Comparison of ENCODE assay signal across 8 cellular contexts in the genomic region with DNA sequence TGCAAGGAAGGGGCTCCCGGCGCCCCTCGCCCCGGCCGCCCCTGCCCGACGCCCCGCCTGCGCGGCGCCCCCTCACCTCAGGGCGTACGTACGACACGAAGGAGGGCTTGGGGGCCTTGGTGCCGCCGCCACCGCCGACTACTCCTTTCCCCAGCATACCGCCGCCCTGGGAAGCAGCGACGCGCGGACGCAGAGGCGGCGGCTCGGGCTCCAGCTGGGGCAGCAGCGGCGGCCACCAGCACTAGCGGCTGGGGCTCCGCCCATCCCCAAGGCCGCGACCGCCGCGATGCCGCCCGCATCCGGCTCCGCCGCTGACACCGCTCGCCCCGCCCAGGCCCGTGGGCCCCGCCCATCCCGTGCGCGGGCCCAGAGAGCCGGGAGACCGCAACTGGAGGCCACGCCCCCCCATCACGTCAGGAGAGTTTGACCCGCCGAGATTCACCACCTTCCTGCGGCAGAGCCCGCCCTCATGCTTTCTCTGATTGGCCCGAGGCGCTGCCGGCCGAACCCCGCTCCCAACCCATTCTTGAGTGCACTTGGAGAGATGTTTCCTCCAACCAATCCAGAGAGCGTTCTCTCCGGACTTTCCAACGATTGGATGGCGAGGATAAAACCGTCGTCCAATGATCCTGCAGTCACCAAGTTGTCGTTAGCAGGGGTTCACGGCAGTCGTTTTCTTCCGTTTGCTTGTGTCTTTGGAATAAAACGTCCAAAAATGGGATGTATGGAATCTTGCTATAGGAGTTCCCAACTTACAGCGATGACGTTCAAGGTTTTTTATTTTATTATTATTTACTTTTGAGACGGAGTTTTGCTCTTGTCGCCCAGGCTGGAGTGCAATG. TPM values are rescaled to one million over a fixed set of nuclear protein-coding genes. Genes with fewer than 3 reads are reported as not detected.
A peak's percentile ranks its signal among the peaks of the same experiment; 100 is the strongest.
DNase-seq lines count a peak whose midpoint lies in the region; ATAC-seq, FAIRE-seq and TF ChIP-seq lines count a peak whose summit lies in the region.

A gene with protein sequence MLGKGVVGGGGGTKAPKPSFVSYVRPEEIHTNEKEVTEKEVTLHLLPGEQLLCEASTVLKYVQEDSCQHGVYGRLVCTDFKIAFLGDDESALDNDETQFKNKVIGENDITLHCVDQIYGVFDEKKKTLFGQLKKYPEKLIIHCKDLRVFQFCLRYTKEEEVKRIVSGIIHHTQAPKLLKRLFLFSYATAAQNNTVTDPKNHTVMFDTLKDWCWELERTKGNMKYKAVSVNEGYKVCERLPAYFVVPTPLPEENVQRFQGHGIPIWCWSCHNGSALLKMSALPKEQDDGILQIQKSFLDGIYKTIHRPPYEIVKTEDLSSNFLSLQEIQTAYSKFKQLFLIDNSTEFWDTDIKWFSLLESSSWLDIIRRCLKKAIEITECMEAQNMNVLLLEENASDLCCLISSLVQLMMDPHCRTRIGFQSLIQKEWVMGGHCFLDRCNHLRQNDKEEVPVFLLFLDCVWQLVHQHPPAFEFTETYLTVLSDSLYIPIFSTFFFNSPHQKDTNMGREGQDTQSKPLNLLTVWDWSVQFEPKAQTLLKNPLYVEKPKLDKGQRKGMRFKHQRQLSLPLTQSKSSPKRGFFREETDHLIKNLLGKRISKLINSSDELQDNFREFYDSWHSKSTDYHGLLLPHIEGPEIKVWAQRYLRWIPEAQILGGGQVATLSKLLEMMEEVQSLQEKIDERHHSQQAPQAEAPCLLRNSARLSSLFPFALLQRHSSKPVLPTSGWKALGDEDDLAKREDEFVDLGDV (minus strand): TSS at position 258 of the 842 bp plus-strand sequence. CDS start 101 bp downstream, at position 157.

- no peaks in the 10 kb centered on the region for H3K27me3 ChIP-seq in BE2C

- H3K4me3 ChIP-seq in BE2C (ENCODE audit: low read depth, low read length), result peak within 1 kb of the TSS; percentile 71

- peak; percentile 93 for ATAC-seq in HG03460 (IDR thresholded peaks at IDR 0.05; ENCODE audit: unreplicated experiment)

- DNase-seq in BE2C, result peak; percentile 100
- DNase-seq in GM19240 (ENCODE audit: insufficient read length, low spot score), result peak; percentile 98
- DNase-seq in NCI-H526 (lab: John Stamatoyannopoulos, UW), result peak; percentile 100
- peak; percentile 100 for DNase-seq in activated CD4-positive, alpha-beta T cell treated with anti-CD3 and anti-CD28 coated beads for 48 hours
- peak; percentile 100 for DNase-seq in kidney glomerular epithelial cell (lab: John Stamatoyannopoulos, UW)
- peak; percentile 99 to 100 for DNase-seq in stimulated activated CD4-positive, alpha-beta T cell treated with anti-CD3 and anti-CD28 coated beads, Interleukin-1b, Interleukin-23, amount 100 ng/mL, for 1 hour (ENCODE audit: low read depth in 2 of 2)

- no peaks in the 10 kb centered on the region for H3K4me1 ChIP-seq in BE2C

- H3K9me3 ChIP-seq in BE2C, result no peaks in the 10 kb centered on the region

- no peak for TF ChIP-seq CTCF in BE2C (IDR thresholded peaks at IDR 0.05; ENCODE audit: low read depth, low read length)

- no peaks in the 10 kb centered on the region for H3K36me3 ChIP-seq in BE2C

- peak; percentile 65 for FAIRE-seq in colon (lab: Jason Lieb, UNC)

RNA-seq across cellular contexts. Expression of the gene that starts here (rescaled TPM):
- 12.0 TPM for polyA plus RNA-seq in BE2C (2012; ENCODE audit: insufficient read depth, insufficient read length, low read depth)

Comparison
In these comparisons a context has a peak if more than half of its experiments do, and no peak if none do; other contexts are left out.
1. Peak in every context shown above with its lines: DNase-seq, ATAC-seq and H3K4me3 ChIP-seq.